In the genomic region with DNA sequence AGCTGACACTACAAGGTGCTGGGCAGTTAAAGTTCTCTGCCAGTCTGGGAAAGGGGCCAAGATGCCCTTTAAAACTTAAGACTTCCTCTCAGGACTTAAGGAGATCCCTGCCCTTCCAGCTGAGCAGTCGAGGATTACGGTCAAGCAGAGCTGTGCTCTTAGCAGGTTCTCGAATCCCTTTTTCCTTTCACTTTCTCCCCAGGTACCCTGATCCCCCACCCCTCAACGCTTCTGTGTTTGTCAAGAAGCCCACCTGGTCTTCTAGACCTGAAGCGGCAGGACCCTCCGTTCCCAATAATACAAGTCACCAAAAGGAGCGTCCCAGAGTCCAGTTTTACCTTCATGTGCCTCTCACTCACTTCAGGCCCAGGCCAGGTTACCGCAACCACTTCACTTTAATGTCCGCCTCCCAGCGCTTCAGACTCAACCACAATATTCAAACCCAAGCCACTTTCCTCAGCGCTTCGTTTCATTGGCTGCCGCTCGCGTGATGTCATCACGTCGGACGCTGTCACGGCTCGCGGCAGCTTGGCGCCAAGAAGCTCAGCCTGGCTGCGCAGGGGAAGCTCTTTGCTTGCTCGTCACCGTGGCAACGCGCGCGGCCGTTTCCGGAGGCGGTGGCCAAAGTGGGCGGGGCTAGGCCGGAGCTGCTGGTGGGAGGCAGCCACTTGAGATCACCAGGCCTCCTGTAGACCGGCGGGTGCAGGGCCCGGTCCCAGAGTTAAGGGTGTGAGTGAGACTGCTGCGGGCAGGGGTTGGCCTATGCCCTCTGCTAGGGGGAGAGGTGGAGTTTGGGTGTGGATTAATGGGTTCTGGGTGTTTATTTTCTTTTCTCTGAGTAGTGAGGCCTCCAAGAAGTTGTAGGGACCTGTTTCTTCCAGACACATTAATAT, we compare ENCODE assay signal across 8 cellular contexts. TPM values are rescaled to one million over a fixed set of nuclear protein-coding genes. Genes with fewer than 3 reads are reported as not detected.
A peak's percentile ranks its signal among the peaks of the same experiment; 100 is the strongest.
DNase-seq lines count a peak whose midpoint lies in the region; ATAC-seq and TF ChIP-seq lines count a peak whose summit lies in the region.

A gene (minus strand): TSS at position 431 of the 893 bp plus-strand sequence. CDS start 10,209 bp downstream, outside the sequence.
A gene with protein sequence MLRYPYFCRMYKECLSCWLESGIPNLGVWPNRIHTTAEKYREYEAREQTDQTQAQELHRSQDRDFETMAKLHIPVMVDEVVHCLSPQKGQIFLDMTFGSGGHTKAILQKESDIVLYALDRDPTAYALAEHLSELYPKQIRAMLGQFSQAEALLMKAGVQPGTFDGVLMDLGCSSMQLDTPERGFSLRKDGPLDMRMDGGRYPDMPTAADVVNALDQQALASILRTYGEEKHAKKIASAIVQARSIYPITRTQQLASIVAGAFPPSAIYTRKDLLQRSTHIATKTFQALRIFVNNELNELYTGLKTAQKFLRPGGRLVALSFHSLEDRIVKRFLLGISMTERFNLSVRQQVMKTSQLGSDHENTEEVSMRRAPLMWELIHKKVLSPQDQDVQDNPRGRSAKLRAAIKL (plus strand): TSS at position 663 of the 893 bp plus-strand sequence. CDS start 4,947 bp downstream, outside the sequence.

- CTCF ChIA-PET in activated naive CD4-positive, alpha-beta T cell treated with anti-CD3 and anti-CD28 coated beads for 36 hours (lab: Charles Lee): interaction anchor here (1.3 kb wide), 1 partner anchor 32 kb away, joined by 4 read pairs; no protein-coding TSS in a partner anchor

- H3K4me1 ChIP-seq in gastroesophageal sphincter (peaks cover 2 to 46% (median 11%) of the 10 kb centered on the region in 3 donors), suprapubic skin (peaks cover 41% of the 10 kb centered on the region)

- H3K36me3 ChIP-seq in gastroesophageal sphincter: no peaks in the 10 kb centered on the region
- H3K36me3 ChIP-seq in suprapubic skin: no peaks in the 10 kb centered on the region

- TF ChIP-seq POLR2A in gastroesophageal sphincter (IDR thresholded peaks at IDR 0.05) (peak; percentile 33 to 40), suprapubic skin (IDR thresholded peaks at IDR 0.05) (peak in 1 of 2 donors; percentile 57)

- H3K27ac ChIP-seq in gastroesophageal sphincter (peak within 1 kb of the TSS; percentile 60 to 84 (median 80)), suprapubic skin (peak within 1 kb of the TSS; percentile 81)

- H3K9me3 ChIP-seq in gastroesophageal sphincter (no peaks in the 10 kb centered on the region), suprapubic skin (no peaks in the 10 kb centered on the region)

- 0% methylated on average over 7 to 12 of the region's 38 CpGs for WGBS in gastroesophageal sphincter (ENCODE audit: low coverage in 1 of 2), 2 donors
- under 1% methylated on average over 25 of the region's 38 CpGs for WGBS in suprapubic skin

- H3K36me3 Mint-ChIP-seq in activated naive CD4-positive, alpha-beta T cell treated with anti-CD3 and anti-CD28 coated beads for 36 hours (ENCODE audit: low read depth): peaks cover 14% of the 10 kb centered on the region

- intact Hi-C loops in activated naive CD4-positive, alpha-beta T cell treated with anti-CD3 and anti-CD28 coated beads for 36 hours (cut with micrococcal nuclease): loop anchor here (1.0 to 5.0 kb wide), 3 partner anchors 407 to 746 kb away; a partner anchor contains a TSS

- peak; percentile 96 for DNase-seq in GM03348 (ENCODE audit: low spot score)
- DNase-seq in HFF-Myc (ENCODE audit: extremely low read depth, low read depth): peak; percentile 95
- DNase-seq in NAMALWA (ENCODE audit: low spot score): peak; percentile 99
- peak; percentile 98 for DNase-seq in SK-N-DZ (ENCODE audit: low spot score)
- peak; percentile 99 for DNase-seq in activated naive CD4-positive, alpha-beta T cell treated with anti-CD3 and anti-CD28 coated beads for 36 hours
- peak; percentile 92 for DNase-seq in non-pigmented ciliary epithelial cell (ENCODE audit: low read depth)
- peak; percentile 100 for DNase-seq in suprapubic skin (ENCODE audit: low spot score in 2 of 2)

- TF ChIP-seq CTCF in HFF-Myc (IDR thresholded peaks at IDR 0.05; ENCODE audit: low read depth, low read length, missing control alignments): no peak
- peak in 1 of 4 experiments; percentile 7 for TF ChIP-seq CTCF in gastroesophageal sphincter (IDR thresholded peaks at IDR 0.05)
- TF ChIP-seq CTCF in suprapubic skin (IDR thresholded peaks at IDR 0.05): no peak

- no peaks in the 10 kb centered on the region for H3K27me3 Mint-ChIP-seq in activated naive CD4-positive, alpha-beta T cell treated with anti-CD3 and anti-CD28 coated beads for 36 hours (ENCODE audit: low read depth)

- no peak for TF ChIP-seq EP300 in gastroesophageal sphincter (IDR thresholded peaks at IDR 0.05)
- TF ChIP-seq EP300 in suprapubic skin (IDR thresholded peaks at IDR 0.05): no peak

- H3K27ac Mint-ChIP-seq in activated naive CD4-positive, alpha-beta T cell treated with anti-CD3 and anti-CD28 coated beads for 36 hours: peak within 1 kb of the TSS; percentile 98

- ATAC-seq in gastroesophageal sphincter: peak; percentile 99

- H3K27me3 ChIP-seq in gastroesophageal sphincter (no peaks in the 10 kb centered on the region), suprapubic skin (no peaks in the 10 kb centered on the region)

- H3K4me1 Mint-ChIP-seq in activated naive CD4-positive, alpha-beta T cell treated with anti-CD3 and anti-CD28 coated beads for 36 hours (ENCODE audit: low read depth): peaks cover 33% of the 10 kb centered on the region

- peak within 1 kb of the TSS; percentile 85 for H3K4me3 ChIP-seq in HFF-Myc (replicated peaks; ENCODE audit: low read depth, low read length)
- H3K4me3 ChIP-seq in gastroesophageal sphincter: peak within 1 kb of the TSS; percentile 54 to 60
- H3K4me3 ChIP-seq in suprapubic skin: peak within 1 kb of the TSS; percentile 64

- H3K9me3 Mint-ChIP-seq in activated naive CD4-positive, alpha-beta T cell treated with anti-CD3 and anti-CD28 coated beads for 36 hours: no peaks in the 10 kb centered on the region

- peak within 1 kb of the TSS; percentile 99 for H3K4me3 Mint-ChIP-seq in activated naive CD4-positive, alpha-beta T cell treated with anti-CD3 and anti-CD28 coated beads for 36 hours

RNA-seq across cellular contexts. Expression of the first gene that starts in this region (rescaled TPM):
- polyA plus RNA-seq in SK-N-DZ (2014; cell fraction: cytosol; rRNA removed): 18.9 and 19.6 TPM in 2 replicates
- polyA plus RNA-seq in SK-N-DZ (2014; cell fraction: nucleus; rRNA removed): 24.0 and 29.7 TPM in 2 replicates
- total RNA-seq in activated naive CD4-positive, alpha-beta T cell treated with anti-CD3 and anti-CD28 coated beads for 36 hours: 10 to 100 TPM; 34.7 to 36.5 TPM
- total RNA-seq in gastroesophageal sphincter (under 1 TPM in 3 of 4 donors, not detected in 1; 0.15 to 0.81 (median 0.59) TPM), suprapubic skin (1 to 10 TPM; 2.9 to 6.6 (median 4.2) TPM)

RNA-seq across cellular contexts. Expression of the second gene that starts in this region (rescaled TPM):
- polyA plus RNA-seq in SK-N-DZ (2014; cell fraction: cytosol; rRNA removed): 7.9 and 8.9 TPM in 2 replicates
- polyA plus RNA-seq in SK-N-DZ (2014; cell fraction: nucleus; rRNA removed): 2.9 and 6.0 TPM in 2 replicates
- total RNA-seq in activated naive CD4-positive, alpha-beta T cell treated with anti-CD3 and anti-CD28 coated beads for 36 hours: 10 to 100 TPM; 18.0 to 19.8 TPM
- total RNA-seq in gastroesophageal sphincter (10 to 100 TPM in 1 of 4 donors, 1 to 10 TPM in 3; 7.8 to 20.5 (median 8.2) TPM), suprapubic skin (10 to 100 TPM in 3 of 4 donors, 1 to 10 TPM in 1; 6.4 to 16.1 (median 10.2) TPM)

Comparison
In these comparisons a context has a peak if more than half of its experiments do, and no peak if none do; other contexts are left out.
1. Peak in every context shown above with its lines: DNase-seq, ATAC-seq, H3K4me3 ChIP-seq and H3K27ac ChIP-seq.
2. RNA of the first gene that starts in this region (total RNA-seq): 34.7 to 36.5 TPM in activated naive CD4-positive, alpha-beta T cell treated with anti-CD3 and anti-CD28 coated beads for 36 hours; 2.9 to 6.6 TPM in suprapubic skin and 0.15 to 0.81 TPM in gastroesophageal sphincter; every median in the first group is over 4 times any median in the second.